Comparison of ENCODE assay signal across 13 cellular contexts in genomic region chr2:232385660-232386489, GRCh38. TPM values are rescaled to one million over a fixed set of nuclear protein-coding genes. Genes with fewer than 3 reads are reported as not detected.
A peak's percentile ranks its signal among the peaks of the same experiment; 100 is the strongest.
DNase-seq lines count a peak whose midpoint lies in the region; ATAC-seq lines count a peak whose summit lies in the region.
"Had no signal": no experiment of that assay in that cellular context is flagged by ENCODE, and none has a peak within 500 bp of the region (broad histone marks: within the 10 kb centered on the region; RNA-seq: fewer than 3 reads in every experiment).

No MANE protein-coding gene starts in this region.

- H3K36me3 Mint-ChIP-seq in naive thymus-derived CD4-positive, alpha-beta T cell = no peaks in the 10 kb centered on the region

- H3K9me3 Mint-ChIP-seq in naive thymus-derived CD4-positive, alpha-beta T cell = peaks cover 0 to 4% (median 0%) of the 10 kb centered on the region in 11 donors
- H3K9me3 Mint-ChIP-seq: T-helper 2 cell treated with Interferon-gamma antibody and Interleukin-4, amounts not matched to agents 5 μg/mL and 100 μg/mL, for 36 hours had no signal

- CTCF ChIA-PET in naive thymus-derived CD4-positive, alpha-beta T cell (lab: Charles Lee) = no interaction called here

- H3K4me1 ChIP-seq in mesendoderm (ENCODE audit: control insufficient read depth, low read depth, low read length) = no peaks in the 10 kb centered on the region
- no peaks in the 10 kb centered on the region for H3K4me1 ChIP-seq in naive thymus-derived CD4-positive, alpha-beta T cell (ENCODE audit: control insufficient read depth in 2 of 2, insufficient read depth in 2 of 2, low read length in 2 of 2)
- H3K4me1 ChIP-seq: foreskin keratinocyte had no signal

- ATAC-seq in HG03175 (IDR thresholded peaks at IDR 0.05; ENCODE audit: unreplicated experiment) = no peak
- ATAC-seq in naive thymus-derived CD4-positive, alpha-beta T cell = no peak

- no peak overlapping the region for H3K4me3 Mint-ChIP-seq in naive thymus-derived CD4-positive, alpha-beta T cell
- H3K4me3 Mint-ChIP-seq: T-helper 2 cell treated with Interferon-gamma antibody and Interleukin-4, amounts not matched to agents 5 μg/mL and 100 μg/mL, for 36 hours had no signal

- POLR2A ChIA-PET in naive thymus-derived CD4-positive, alpha-beta T cell (lab: Charles Lee) = no interaction called here

- H3K9ac ChIP-seq in mesendoderm (ENCODE audit: low read length) = no peak overlapping the region

- peaks cover 0 to 8% (median 0%) of the 10 kb centered on the region in 7 donors for H3K4me1 Mint-ChIP-seq in naive thymus-derived CD4-positive, alpha-beta T cell

- H3K27me3 Mint-ChIP-seq in naive thymus-derived CD4-positive, alpha-beta T cell = peaks cover 47 to 63% (median 51%) of the 10 kb centered on the region in 5 donors

- no peak overlapping the region for H2BK120ac ChIP-seq in mesendoderm (ENCODE audit: low read depth, low read length)

- H3K79me1 ChIP-seq in mesendoderm (ENCODE audit: low read length) = no peaks in the 10 kb centered on the region

- no peaks in the 10 kb centered on the region for H3K79me2 ChIP-seq in mesendoderm (ENCODE audit: control insufficient read depth, insufficient read depth, low read length)

- intact Hi-C loops in naive thymus-derived CD4-positive, alpha-beta T cell (cut with micrococcal nuclease) = no loop called here

- no peak overlapping the region for H2AK5ac ChIP-seq in mesendoderm (ENCODE audit: low read length)

- H3K4me2 ChIP-seq in mesendoderm (ENCODE audit: low read length) = peak overlapping the region; percentile 2

- H3K27me3 ChIP-seq in mesendoderm (ENCODE audit: insufficient read depth, low read length, poor library complexity) = peaks cover 46% of the 10 kb centered on the region
- no peaks in the 10 kb centered on the region for H3K27me3 ChIP-seq in naive thymus-derived CD4-positive, alpha-beta T cell (ENCODE audit: control insufficient read depth in 2 of 2, insufficient read depth in 2 of 2, low read length in 2 of 2)

- no peak overlapping the region for H2BK5ac ChIP-seq in mesendoderm (ENCODE audit: low read length)

- no peak overlapping the region for H4K8ac ChIP-seq in mesendoderm (ENCODE audit: low read depth, low read length)

- no peak overlapping the region for H4K5ac ChIP-seq in mesendoderm (ENCODE audit: low read length)

- no peak overlapping the region for H3K27ac ChIP-seq in mesendoderm (ENCODE audit: low read depth, low read length)
- no peak overlapping the region for H3K27ac ChIP-seq in naive thymus-derived CD4-positive, alpha-beta T cell (ENCODE audit: low read depth, low read length)
- H3K27ac ChIP-seq: foreskin keratinocyte had no signal

- DNase-seq in AG20443 (ENCODE audit: low spot score) (peak; percentile 76), HS-27A (ENCODE audit: low read depth) (peak; percentile 83), cerebellar cortex (ENCODE audit: low spot score) (peak; percentile 71), mesendoderm (peak; percentile 83), superior temporal gyrus (ENCODE audit: extremely low spot score) (no peak), T-helper 1 cell (no peak)
- no peak for DNase-seq in naive thymus-derived CD4-positive, alpha-beta T cell
- DNase-seq: activated naive CD4-positive, alpha-beta T cell treated with anti-CD3 and anti-CD28 coated beads, Interleukin-2, amount 50 U/mL, for 16 hours; NCI-H2171 treated with DMSO at 0.1 percent for 48 hours had no signal

- no peaks in the 10 kb centered on the region for H3K36me3 ChIP-seq in mesendoderm (ENCODE audit: control insufficient read depth, insufficient read depth, low read length)
- H3K36me3 ChIP-seq in naive thymus-derived CD4-positive, alpha-beta T cell (ENCODE audit: control insufficient read depth in 2 of 3, insufficient read depth in 3 of 3, low read length in 3 of 3) = no peaks in the 10 kb centered on the region

- H3K23ac ChIP-seq in mesendoderm (ENCODE audit: low read length) = no peak overlapping the region

- no CpG with 5 or more reads among the region's 24 CpGs for WGBS in mesendoderm (ENCODE audit: extremely low coverage, insufficient coverage, low lambda C conversion rate)

- H3K27ac Mint-ChIP-seq in naive thymus-derived CD4-positive, alpha-beta T cell = no peak overlapping the region
- H3K27ac Mint-ChIP-seq: T-helper 2 cell treated with Interferon-gamma antibody and Interleukin-4, amounts not matched to agents 5 μg/mL and 100 μg/mL, for 36 hours had no signal

- no peak overlapping the region for H3K56ac ChIP-seq in mesendoderm (ENCODE audit: low read length)

- no peak overlapping the region for H3K4me3 ChIP-seq in mesendoderm (ENCODE audit: low read length)
- H3K4me3 ChIP-seq in naive thymus-derived CD4-positive, alpha-beta T cell (ENCODE audit: low read length) = no peak overlapping the region

- no peaks in the 10 kb centered on the region for H3K9me3 ChIP-seq in naive thymus-derived CD4-positive, alpha-beta T cell (ENCODE audit: control insufficient read depth in 2 of 3, low read length in 3 of 3)

- no peak overlapping the region for H3K18ac ChIP-seq in mesendoderm (ENCODE audit: low read length)

- no peak overlapping the region for H3K4ac ChIP-seq in mesendoderm (ENCODE audit: low read depth, low read length)

- H2BK15ac ChIP-seq in mesendoderm (replicated peaks; ENCODE audit: low read depth) = no peak overlapping the region

RNA-seq across cellular contexts. Expression of gene ALPP, which starts 7.3 kb away (rescaled TPM):
- 0.03 TPM for polyA plus RNA-seq in mesendoderm (2013, experiment 1 of 2)
- polyA plus RNA-seq in mesendoderm (2013, experiment 2 of 2) = not detected
- under 1 TPM in 2 of 5 experiments, not detected in 3; 0.24 TPM for total RNA-seq in naive thymus-derived CD4-positive, alpha-beta T cell
- polyA plus RNA-seq in naive thymus-derived CD4-positive, alpha-beta T cell = not detected
- total RNA-seq: foreskin keratinocyte, omental fat pad had no signal
- polyA plus RNA-seq: foreskin keratinocyte had no signal

RNA-seq across cellular contexts. Expression of gene ALPG, which starts 20.8 kb away (rescaled TPM):
- 0.03 TPM for polyA plus RNA-seq in mesendoderm (2013, experiment 1 of 2)
- 0.03 TPM for polyA plus RNA-seq in mesendoderm (2013, experiment 2 of 2)
- not detected for total RNA-seq in naive thymus-derived CD4-positive, alpha-beta T cell
- polyA plus RNA-seq in naive thymus-derived CD4-positive, alpha-beta T cell = not detected
- total RNA-seq: foreskin keratinocyte, omental fat pad had no signal
- polyA plus RNA-seq: foreskin keratinocyte had no signal

Comparison
In these comparisons a context has a peak if more than half of its experiments do, and no peak if none do; other contexts are left out.
1. DNase-seq: peak in AG20443 (single experiment), HS-27A (single experiment), cerebellar cortex (single experiment) and mesendoderm (single experiment); none in superior temporal gyrus (single experiment), T-helper 1 cell (0 of 5) and naive thymus-derived CD4-positive, alpha-beta T cell (0 of 9).